In genomic region chr7:45974540-45975360, GRCh38 we compare ENCODE assay signal across 1 cellular context.
TF ChIP-seq lines count a peak whose summit lies in the region.

No MANE protein-coding gene starts in this region.

TF ChIP-seq in HepG2, 621 proteins besides CTCF, POLR2A, EP300 and RAD21:
- TF ChIP-seq ZC3H4 (CRISPR knock-in tag; IDR thresholded peaks at IDR 0.05; ENCODE audit: borderline replicate concordance): 0 out of 2 replicates have a peak, but pooled peaks have one; percentile 75
- TF ChIP-seq EZH2 (conservative IDR thresholded peaks at IDR 0.05; ENCODE audit: low read depth, low read length): no peak
- no peak for TF ChIP-seq SPEN (CRISPR knock-in tag; IDR thresholded peaks at IDR 0.05; ENCODE audit: low read depth)
- TF ChIP-seq ZXDC (CRISPR knock-in tag; IDR thresholded peaks at IDR 0.05): peak; percentile 16; the same call in 1 of the 2 replicates
- TF ChIP-seq CCAR2 (optimal IDR thresholded peaks at IDR 0.05; ENCODE audit: low read depth, low read length): peak; percentile 2
- TF ChIP-seq ZNF225 (CRISPR knock-in tag; IDR thresholded peaks at IDR 0.05): no peak
- 0 out of 2 replicates have a peak, but pooled peaks have one; percentile 13 for TF ChIP-seq ZNF747 (CRISPR knock-in tag; IDR thresholded peaks at IDR 0.05; ENCODE audit: borderline replicate concordance)
- TF ChIP-seq THRA (CRISPR knock-in tag; IDR thresholded peaks at IDR 0.05; ENCODE audit: borderline replicate concordance): peak; percentile 94
- TF ChIP-seq ZNF205 (CRISPR knock-in tag; IDR thresholded peaks at IDR 0.05): no peak
- TF ChIP-seq ZNF569 (CRISPR knock-in tag; IDR thresholded peaks at IDR 0.05; ENCODE audit: borderline replicate concordance): no peak
- peak; percentile 37; the same call in 1 of the 2 replicates for TF ChIP-seq RXRB (CRISPR knock-in tag; IDR thresholded peaks at IDR 0.05; ENCODE audit: borderline replicate concordance)
- TF ChIP-seq THAP9 (CRISPR knock-in tag; IDR thresholded peaks at IDR 0.05; ENCODE audit: borderline replicate concordance): 0 out of 2 replicates have a peak, but pooled peaks have one; percentile 60
- TF ChIP-seq PRPF4 (IDR thresholded peaks at IDR 0.05; ENCODE audit: low read depth, low read length, poor library complexity, severe bottlenecking): peak; percentile 52
- peak; percentile 69; the same call in 1 of the 2 replicates for TF ChIP-seq EED (CRISPR knock-in tag; IDR thresholded peaks at IDR 0.05)
- TF ChIP-seq ELF4 (CRISPR knock-in tag; IDR thresholded peaks at IDR 0.05; ENCODE audit: borderline replicate concordance): peak; percentile 50; the same call in 1 of the 2 replicates
- 0 out of 2 replicates have a peak, but pooled peaks have one; percentile 5 for TF ChIP-seq ZNF512 (CRISPR knock-in tag; IDR thresholded peaks at IDR 0.05)
- TF ChIP-seq ZBTB38 (CRISPR knock-in tag; IDR thresholded peaks at IDR 0.05): peak; percentile 68; the same call in 1 of the 2 replicates
